In the genomic region with DNA sequence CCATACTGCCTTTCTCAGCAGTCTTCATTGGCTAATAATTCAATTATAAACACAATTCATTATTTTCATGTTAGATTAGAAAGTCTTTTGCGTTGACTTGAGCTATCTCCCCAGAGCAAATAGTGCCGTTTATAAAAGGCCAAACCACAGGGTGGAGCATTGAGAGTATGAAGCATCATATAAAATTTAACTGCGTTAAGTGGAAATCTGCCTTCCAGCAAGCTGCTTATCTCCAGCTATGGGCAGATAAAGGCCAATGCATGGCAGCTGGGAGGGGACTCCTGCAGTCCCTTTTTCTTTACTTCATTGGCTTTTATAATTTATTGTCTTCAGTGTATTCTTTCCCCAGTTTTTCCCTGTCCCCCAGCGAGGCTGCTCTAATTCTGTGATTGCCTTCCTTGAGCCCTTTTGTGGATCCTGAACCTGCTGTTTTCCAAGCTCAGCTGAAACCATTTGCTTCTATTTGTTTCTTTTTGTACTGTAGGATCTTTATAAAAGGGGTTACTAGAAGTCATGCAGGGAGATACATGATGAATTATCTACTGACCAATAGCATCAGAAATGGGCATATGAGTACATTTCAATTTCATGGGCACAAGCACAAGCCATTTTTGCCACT, we compare ENCODE assay signal across 2 cellular contexts.
TF ChIP-seq lines count a peak whose summit lies in the region.

No MANE protein-coding gene starts in this region.

TF ChIP-seq in SK-N-SH, 30 proteins besides CTCF, POLR2A, EP300 and RAD21:
- TF ChIP-seq SMC3 (IDR thresholded peaks at IDR 0.05; ENCODE audit: low read depth, low read length), result peak; percentile 15; the same call in 1 of the 2 replicates
- TF ChIP-seq, protein P1, sequence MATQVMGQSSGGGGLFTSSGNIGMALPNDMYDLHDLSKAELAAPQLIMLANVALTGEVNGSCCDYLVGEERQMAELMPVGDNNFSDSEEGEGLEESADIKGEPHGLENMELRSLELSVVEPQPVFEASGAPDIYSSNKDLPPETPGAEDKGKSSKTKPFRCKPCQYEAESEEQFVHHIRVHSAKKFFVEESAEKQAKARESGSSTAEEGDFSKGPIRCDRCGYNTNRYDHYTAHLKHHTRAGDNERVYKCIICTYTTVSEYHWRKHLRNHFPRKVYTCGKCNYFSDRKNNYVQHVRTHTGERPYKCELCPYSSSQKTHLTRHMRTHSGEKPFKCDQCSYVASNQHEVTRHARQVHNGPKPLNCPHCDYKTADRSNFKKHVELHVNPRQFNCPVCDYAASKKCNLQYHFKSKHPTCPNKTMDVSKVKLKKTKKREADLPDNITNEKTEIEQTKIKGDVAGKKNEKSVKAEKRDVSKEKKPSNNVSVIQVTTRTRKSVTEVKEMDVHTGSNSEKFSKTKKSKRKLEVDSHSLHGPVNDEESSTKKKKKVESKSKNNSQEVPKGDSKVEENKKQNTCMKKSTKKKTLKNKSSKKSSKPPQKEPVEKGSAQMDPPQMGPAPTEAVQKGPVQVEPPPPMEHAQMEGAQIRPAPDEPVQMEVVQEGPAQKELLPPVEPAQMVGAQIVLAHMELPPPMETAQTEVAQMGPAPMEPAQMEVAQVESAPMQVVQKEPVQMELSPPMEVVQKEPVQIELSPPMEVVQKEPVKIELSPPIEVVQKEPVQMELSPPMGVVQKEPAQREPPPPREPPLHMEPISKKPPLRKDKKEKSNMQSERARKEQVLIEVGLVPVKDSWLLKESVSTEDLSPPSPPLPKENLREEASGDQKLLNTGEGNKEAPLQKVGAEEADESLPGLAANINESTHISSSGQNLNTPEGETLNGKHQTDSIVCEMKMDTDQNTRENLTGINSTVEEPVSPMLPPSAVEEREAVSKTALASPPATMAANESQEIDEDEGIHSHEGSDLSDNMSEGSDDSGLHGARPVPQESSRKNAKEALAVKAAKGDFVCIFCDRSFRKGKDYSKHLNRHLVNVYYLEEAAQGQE (IDR thresholded peaks at IDR 0.05; ENCODE audit: low read depth, low read length), result no peak
- TF ChIP-seq MXI1 (IDR thresholded peaks at IDR 0.05; ENCODE audit: low read depth, low read length), result peak; percentile 27; the same call in 1 of the 2 replicates
- TF ChIP-seq TEAD4 (IDR thresholded peaks at IDR 0.05; ENCODE audit: borderline replicate concordance, insufficient read depth), result peak; percentile 36; the same call in 1 of the 2 replicates
- peak; percentile 39 for TF ChIP-seq TCF12 (IDR thresholded peaks at IDR 0.05)
- TF ChIP-seq GATA2 (CRISPR knock-in tag; IDR thresholded peaks at IDR 0.05), result peak; percentile 96
- no peak for TF ChIP-seq FOXM1 (IDR thresholded peaks at IDR 0.05; ENCODE audit: low read depth)
- peak; percentile 96 for TF ChIP-seq RCOR1 (IDR thresholded peaks at IDR 0.05; ENCODE audit: low read length)
- peak; percentile 82 for TF ChIP-seq FOXJ3 (CRISPR knock-in tag; IDR thresholded peaks at IDR 0.05)
- TF ChIP-seq CHD2 (IDR thresholded peaks at IDR 0.05; ENCODE audit: low read length, partially characterized antibody), result peak; percentile 84

TF ChIP-seq in H1, 55 proteins besides CTCF, POLR2A, EP300 and RAD21:
- no peak for TF ChIP-seq SIRT6 (IDR thresholded peaks at IDR 0.05; ENCODE audit: low read length)
- no peak for TF ChIP-seq CTBP2 (IDR thresholded peaks at IDR 0.05; ENCODE audit: borderline replicate concordance, insufficient read depth, insufficient read length, low read length)
- no peak for TF ChIP-seq TAF7 (optimal IDR thresholded peaks at IDR 0.05; ENCODE audit: borderline replicate concordance, low read depth, low read length)
- TF ChIP-seq MAFK (IDR thresholded peaks at IDR 0.05; ENCODE audit: low read depth, low read length), result no peak
- no peak for TF ChIP-seq CHD2 (IDR thresholded peaks at IDR 0.05; ENCODE audit: low read length)
- TF ChIP-seq CREB1 (IDR thresholded peaks at IDR 0.05), result no peak
- TF ChIP-seq, protein P2, sequence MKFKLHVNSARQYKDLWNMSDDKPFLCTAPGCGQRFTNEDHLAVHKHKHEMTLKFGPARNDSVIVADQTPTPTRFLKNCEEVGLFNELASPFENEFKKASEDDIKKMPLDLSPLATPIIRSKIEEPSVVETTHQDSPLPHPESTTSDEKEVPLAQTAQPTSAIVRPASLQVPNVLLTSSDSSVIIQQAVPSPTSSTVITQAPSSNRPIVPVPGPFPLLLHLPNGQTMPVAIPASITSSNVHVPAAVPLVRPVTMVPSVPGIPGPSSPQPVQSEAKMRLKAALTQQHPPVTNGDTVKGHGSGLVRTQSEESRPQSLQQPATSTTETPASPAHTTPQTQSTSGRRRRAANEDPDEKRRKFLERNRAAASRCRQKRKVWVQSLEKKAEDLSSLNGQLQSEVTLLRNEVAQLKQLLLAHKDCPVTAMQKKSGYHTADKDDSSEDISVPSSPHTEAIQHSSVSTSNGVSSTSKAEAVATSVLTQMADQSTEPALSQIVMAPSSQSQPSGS (IDR thresholded peaks at IDR 0.05; ENCODE audit: low read length), result no peak
- TF ChIP-seq BACH1 (IDR thresholded peaks at IDR 0.05; ENCODE audit: low read length), result no peak
- TF ChIP-seq JUN (IDR thresholded peaks at IDR 0.05; ENCODE audit: low read depth, low read length), result no peak
- TF ChIP-seq, protein P3, sequence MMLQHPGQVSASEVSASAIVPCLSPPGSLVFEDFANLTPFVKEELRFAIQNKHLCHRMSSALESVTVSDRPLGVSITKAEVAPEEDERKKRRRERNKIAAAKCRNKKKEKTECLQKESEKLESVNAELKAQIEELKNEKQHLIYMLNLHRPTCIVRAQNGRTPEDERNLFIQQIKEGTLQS (IDR thresholded peaks at IDR 0.05; ENCODE audit: insufficient read depth, low read depth, low read length), result no peak
- TF ChIP-seq, protein P4, sequence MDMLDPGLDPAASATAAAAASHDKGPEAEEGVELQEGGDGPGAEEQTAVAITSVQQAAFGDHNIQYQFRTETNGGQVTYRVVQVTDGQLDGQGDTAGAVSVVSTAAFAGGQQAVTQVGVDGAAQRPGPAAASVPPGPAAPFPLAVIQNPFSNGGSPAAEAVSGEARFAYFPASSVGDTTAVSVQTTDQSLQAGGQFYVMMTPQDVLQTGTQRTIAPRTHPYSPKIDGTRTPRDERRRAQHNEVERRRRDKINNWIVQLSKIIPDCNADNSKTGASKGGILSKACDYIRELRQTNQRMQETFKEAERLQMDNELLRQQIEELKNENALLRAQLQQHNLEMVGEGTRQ (IDR thresholded peaks at IDR 0.05; ENCODE audit: low read length), result no peak
- TF ChIP-seq POU5F1 (IDR thresholded peaks at IDR 0.05; ENCODE audit: low read depth, low read length), result no peak
- no peak for TF ChIP-seq SP4 (IDR thresholded peaks at IDR 0.05; ENCODE audit: low read length)
- TF ChIP-seq ZNF274 (IDR thresholded peaks at IDR 0.05; ENCODE audit: borderline replicate concordance, extremely low read depth, low read length), result no peak
- no peak for TF ChIP-seq TEAD4 (IDR thresholded peaks at IDR 0.05; ENCODE audit: low read depth, low read length)
- TF ChIP-seq KDM4A (IDR thresholded peaks at IDR 0.05; ENCODE audit: low read depth, low read length, severe bottlenecking), result no peak
